Comparison of ENCODE assay signal across 8 cellular contexts in the genomic region with DNA sequence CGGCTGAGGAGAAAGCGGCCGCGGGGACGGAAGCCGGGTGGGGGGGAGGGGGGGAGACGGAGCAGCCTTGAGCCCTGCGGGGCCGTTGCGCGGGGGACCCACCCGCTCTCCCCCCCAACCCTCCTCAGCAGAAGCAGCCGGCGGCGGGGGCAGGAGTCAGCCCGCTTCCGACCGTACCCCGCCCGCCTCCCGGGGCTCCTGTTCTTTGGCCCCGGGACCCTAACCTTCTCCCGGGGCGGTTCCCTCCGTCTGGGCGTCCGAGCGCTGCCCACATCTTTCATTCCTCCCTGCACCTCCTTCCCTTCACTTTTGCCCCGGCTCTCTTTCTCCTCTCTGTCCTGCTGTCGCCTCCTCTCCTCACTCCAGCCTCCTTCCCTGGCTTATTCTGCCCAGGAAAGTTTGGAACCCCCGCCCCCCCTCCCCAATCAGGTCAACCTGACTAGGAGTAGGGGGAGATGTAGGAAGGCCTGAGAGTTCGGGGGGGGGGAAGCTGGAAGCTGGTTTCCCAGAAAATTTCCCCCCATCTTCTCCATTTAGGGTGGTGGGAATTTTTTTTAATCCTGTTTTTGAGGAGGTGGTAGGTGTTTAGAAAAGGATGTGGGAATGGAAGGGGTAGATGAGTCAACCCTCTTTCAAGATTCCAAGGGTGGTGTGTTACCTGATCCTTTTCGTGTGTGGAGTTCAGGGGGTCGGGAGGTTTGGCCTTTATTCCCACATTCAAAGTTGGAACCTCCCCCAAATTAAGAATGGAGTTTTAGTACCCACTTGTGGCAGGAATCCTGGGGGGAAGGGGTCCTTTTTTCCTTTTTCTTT. TPM values are rescaled to one million over a fixed set of nuclear protein-coding genes. Genes with fewer than 3 reads are reported as not detected.
DNase-seq lines count a peak whose midpoint lies in the region; ATAC-seq and TF ChIP-seq lines count a peak whose summit lies in the region.

No MANE protein-coding gene starts in this region.

- peaks cover 14% of the 10 kb centered on the region for H3K27me3 Mint-ChIP-seq in activated naive CD4-positive, alpha-beta T cell treated with anti-CD3 and anti-CD28 coated beads, Interleukin-2, amount 10 ng/mL, durations not matched to agents 7 days and 5 days
- no peaks in the 10 kb centered on the region for H3K27me3 Mint-ChIP-seq in chondrocyte (ENCODE audit: low read depth)

- no peak overlapping the region for H2AK5ac ChIP-seq in mesendoderm (ENCODE audit: low read length)

- H2BK15ac ChIP-seq in mesendoderm (replicated peaks; ENCODE audit: low read depth): no peak overlapping the region

- no peak overlapping the region for H4K5ac ChIP-seq in mesendoderm (ENCODE audit: low read length)

- ATAC-seq in aorta (ENCODE audit: low FRiP score): peak; percentile 19

- TF ChIP-seq CTCF in chondrocyte (IDR thresholded peaks at IDR 0.05): no peak

- H3K4me1 ChIP-seq in mesendoderm (ENCODE audit: control insufficient read depth, low read depth, low read length) (peaks cover 11% of the 10 kb centered on the region), aorta (ENCODE audit: control insufficient read depth in 1 of 2, insufficient read depth in 2 of 2, low read length in 2 of 2) (peaks cover 0 to 13% of the 10 kb centered on the region in 2 donors)

- peak overlapping the region; percentile 59 for H3K4me2 ChIP-seq in mesendoderm (ENCODE audit: low read length)

- peak overlapping the region; percentile 8 for H2BK120ac ChIP-seq in mesendoderm (ENCODE audit: low read depth, low read length)

- H2BK5ac ChIP-seq in mesendoderm (ENCODE audit: low read length): no peak overlapping the region

- no peak for TF ChIP-seq RAD21 in Ishikawa (IDR thresholded peaks at IDR 0.05; ENCODE audit: low read depth)

- H3K9ac ChIP-seq in mesendoderm (ENCODE audit: low read length): peak overlapping the region; percentile 87

- H3K23ac ChIP-seq in mesendoderm (ENCODE audit: low read length): no peak overlapping the region

- no peak for DNase-seq in activated naive CD4-positive, alpha-beta T cell treated with anti-CD3 and anti-CD28 coated beads, Interleukin-2, amount 10 ng/mL, durations not matched to agents 7 days and 5 days
- no peak for DNase-seq in activated naive CD4-positive, alpha-beta T cell (lab: John Stamatoyannopoulos, UW)
- DNase-seq in chondrocyte (ENCODE audit: low spot score) (no peak), mesendoderm (peak; percentile 36), aorta (no peak), NCI-H2227 treated with DMSO at 0.1 percent for 48 hours (lab: John Stamatoyannopoulos, UW) (no peak)
- DNase-seq in activated CD4-positive, alpha-beta T cell treated with anti-CD3 and anti-CD28 coated beads for 48 hours: no peak

- H3K56ac ChIP-seq in mesendoderm (ENCODE audit: low read length): peak overlapping the region; percentile 86

- H3K27me3 ChIP-seq in mesendoderm (ENCODE audit: insufficient read depth, low read length, poor library complexity): no peaks in the 10 kb centered on the region
- no peaks in the 10 kb centered on the region for H3K27me3 ChIP-seq in aorta (ENCODE audit: control insufficient read depth in 1 of 2, insufficient read depth in 2 of 2, low read length in 1 of 2)

- H3K9me3 ChIP-seq in aorta (ENCODE audit: control insufficient read depth, low read length): no peaks in the 10 kb centered on the region

- peak overlapping the region; percentile 84 for H3K4me3 ChIP-seq in mesendoderm (ENCODE audit: low read length)
- H3K4me3 ChIP-seq in aorta (ENCODE audit: low read length in 2 of 2): peak overlapping the region; percentile 86 to 92

- H3K18ac ChIP-seq in mesendoderm (ENCODE audit: low read length): peak overlapping the region; percentile 81

- no CpG with 5 or more reads among the region's 34 CpGs for WGBS in mesendoderm (ENCODE audit: extremely low coverage, insufficient coverage, low lambda C conversion rate)
- 1 to 2% methylated on average over 21 to 34 of the region's 34 CpGs for WGBS in aorta, 2 donors

- peak overlapping the region; percentile 78 for H3K27ac Mint-ChIP-seq in activated naive CD4-positive, alpha-beta T cell treated with anti-CD3 and anti-CD28 coated beads, Interleukin-2, amount 10 ng/mL, durations not matched to agents 7 days and 5 days
- peak overlapping the region; percentile 84 for H3K27ac Mint-ChIP-seq in chondrocyte (ENCODE audit: unreplicated experiment)

- no peaks in the 10 kb centered on the region for H3K9me3 Mint-ChIP-seq in activated naive CD4-positive, alpha-beta T cell treated with anti-CD3 and anti-CD28 coated beads, Interleukin-2, amount 10 ng/mL, durations not matched to agents 7 days and 5 days
- no peaks in the 10 kb centered on the region for H3K9me3 Mint-ChIP-seq in chondrocyte (ENCODE audit: low read depth)

- no peak for TF ChIP-seq EP300 in Ishikawa (IDR thresholded peaks at IDR 0.05; ENCODE audit: borderline replicate concordance)

- H3K4ac ChIP-seq in mesendoderm (ENCODE audit: low read depth, low read length): peak overlapping the region; percentile 63

- H4K8ac ChIP-seq in mesendoderm (ENCODE audit: low read depth, low read length): peak overlapping the region; percentile 97

- H3K79me1 ChIP-seq in mesendoderm (ENCODE audit: low read length): peaks cover 9% of the 10 kb centered on the region

- peaks cover 31% of the 10 kb centered on the region for H3K36me3 Mint-ChIP-seq in activated naive CD4-positive, alpha-beta T cell treated with anti-CD3 and anti-CD28 coated beads, Interleukin-2, amount 10 ng/mL, durations not matched to agents 7 days and 5 days
- no peaks in the 10 kb centered on the region for H3K36me3 Mint-ChIP-seq in chondrocyte (ENCODE audit: low read depth)

- H3K36me3 ChIP-seq in mesendoderm (ENCODE audit: control insufficient read depth, insufficient read depth, low read length): no peaks in the 10 kb centered on the region
- H3K36me3 ChIP-seq in aorta (ENCODE audit: control insufficient read depth in 1 of 2, insufficient read depth in 2 of 2, low read length in 1 of 2): no peaks in the 10 kb centered on the region

- H3K4me1 Mint-ChIP-seq in activated naive CD4-positive, alpha-beta T cell treated with anti-CD3 and anti-CD28 coated beads, Interleukin-2, amount 10 ng/mL, durations not matched to agents 7 days and 5 days: peaks cover 63% of the 10 kb centered on the region
- peaks cover 57% of the 10 kb centered on the region for H3K4me1 Mint-ChIP-seq in chondrocyte (ENCODE audit: low read depth)

- H3K27ac ChIP-seq in mesendoderm (ENCODE audit: low read depth, low read length): peak overlapping the region; percentile 78
- peak overlapping the region in 1 of 2 donors; percentile 48 for H3K27ac ChIP-seq in aorta (ENCODE audit: low read depth in 1 of 2, low read length in 2 of 2)

- CTCF ChIA-PET in activated naive CD4-positive, alpha-beta T cell treated with anti-CD3 and anti-CD28 coated beads, Interleukin-2, amount 10 ng/mL, durations not matched to agents 7 days and 5 days (lab: Charles Lee): interaction anchor here (0.9 kb wide), 1 partner anchor 210 kb away, joined by 3 read pairs; no protein-coding TSS in a partner anchor

- intact Hi-C loops in aorta (cut with DNase I): loop anchor here in 1 of 2 donors (10.0 kb wide), 1 partner anchor 293 kb away; the partner anchor contains the start of genes IFT20 and TNFAIP1

- peaks cover 34% of the 10 kb centered on the region for H3K79me2 ChIP-seq in mesendoderm (ENCODE audit: control insufficient read depth, insufficient read depth, low read length)

- H3K4me3 Mint-ChIP-seq in activated naive CD4-positive, alpha-beta T cell treated with anti-CD3 and anti-CD28 coated beads, Interleukin-2, amount 10 ng/mL, durations not matched to agents 7 days and 5 days: peak overlapping the region; percentile 82
- peak overlapping the region; percentile 82 for H3K4me3 Mint-ChIP-seq in chondrocyte (ENCODE audit: unreplicated experiment)

TF ChIP-seq in Ishikawa, 13 proteins besides CTCF, POLR2A, EP300 and RAD21:
- TF ChIP-seq TEAD4 (IDR thresholded peaks at IDR 0.05): no peak
- 0 out of 2 replicates have a peak, but pooled peaks have one; percentile 44 for TF ChIP-seq ZBTB7A (IDR thresholded peaks at IDR 0.05; ENCODE audit: low read depth)

RNA-seq across cellular contexts. Expression of gene NLK, which starts 0.4 kb away (rescaled TPM):
- total RNA-seq in chondrocyte (11.8 to 14.5 TPM (median 12.9 TPM) in 3 replicates), aorta (10 to 100 TPM; 14.7 to 17.2 TPM)
- 29.4 TPM for polyA plus RNA-seq in mesendoderm (2013, experiment 1 of 2)
- polyA plus RNA-seq in mesendoderm (2013, experiment 2 of 2): 27.8 TPM
- 10 to 100 TPM in 1 of 2 donors, 1 to 10 TPM in 1; 5.5 to 13.3 TPM for polyA plus RNA-seq in aorta
